Comparison of ENCODE assay signal across 8 cellular contexts in genomic region chr1:202805886-202806511, GRCh38. TPM values are rescaled to one million over a fixed set of nuclear protein-coding genes. Genes with fewer than 3 reads are reported as not detected.
DNase-seq lines count a peak whose midpoint lies in the region; ATAC-seq and TF ChIP-seq lines count a peak whose summit lies in the region.

No MANE protein-coding gene starts in this region.

- peak overlapping the region; percentile 90 for H3K27ac Mint-ChIP-seq in WTC11

- no peaks in the 10 kb centered on the region for H3K9me3 ChIP-seq in heart right ventricle

- no peaks in the 10 kb centered on the region for H3K27me3 ChIP-seq in heart right ventricle
- no peaks in the 10 kb centered on the region for H3K27me3 ChIP-seq in foreskin keratinocyte

- H3K27ac ChIP-seq in heart right ventricle (peak overlapping the region in 3 of 10 donors; percentile 83 to 89 (median 88)), foreskin keratinocyte (peak overlapping the region; percentile 92)

- DNase-seq in heart right ventricle = no peak
- DNase-seq in Right ventricle myocardium superior = no peak
- DNase-seq in WTC11 (ENCODE audit: low spot score) = no peak
- no peak for DNase-seq in foreskin keratinocyte
- no peak for DNase-seq in skeletal muscle cell (ENCODE audit: low read depth)
- DNase-seq in SK-N-DZ (ENCODE audit: low spot score) = no peak
- DNase-seq in activated gamma-delta T cell treated with Interleukin-2 at 50 U/mL for 16 hours = no peak

- H3K4me3 ChIP-seq in heart right ventricle = peak overlapping the region in 9 of 10 donors; percentile 56 to 99 (median 88)
- H3K4me3 ChIP-seq in skeletal muscle cell (ENCODE audit: low read depth, low read length) = peak overlapping the region; percentile 91

- CTCF ChIA-PET in WTC11 (lab: Charles Lee) = interaction anchor here (1.2 kb wide), 1 partner anchor 234 kb away, joined by 3 read pairs; no protein-coding TSS in a partner anchor

- peak overlapping the region; percentile 80 for H3K4me3 Mint-ChIP-seq in WTC11

- 53 to 54% methylated on average over 3 of the region's 3 CpGs for WGBS in heart right ventricle, 2 donors

- no peaks in the 10 kb centered on the region for H3K36me3 ChIP-seq in heart right ventricle

- no peaks in the 10 kb centered on the region for H3K36me3 Mint-ChIP-seq in WTC11

- no peak for ATAC-seq in heart right ventricle
- ATAC-seq in Right ventricle myocardium superior (ENCODE audit: poor library complexity) = no peak
- ATAC-seq in WTC11 = no peak
- no peak for ATAC-seq in foreskin keratinocyte
- ATAC-seq in GM19351 (IDR thresholded peaks at IDR 0.05; ENCODE audit: unreplicated experiment) = no peak

- H3K4me1 Mint-ChIP-seq in WTC11 = peaks cover 62% of the 10 kb centered on the region

- H3K27me3 Mint-ChIP-seq in WTC11 (ENCODE audit: low read depth) = no peaks in the 10 kb centered on the region; the same call in none of the 2 replicates

- intact Hi-C loops in heart right ventricle (cut with DNase I) = loop anchor here in 2 of 10 donors (5.0 to 10.0 kb wide), 3 partner anchors 81 to 1039 kb away; partner anchors contain the start of genes PPP1R12B (in 1 of the 2) and RABIF (in 1 of the 2)
- intact Hi-C loops in Right ventricle myocardium superior (cut with DNase I) = no loop called here

- H3K4me1 ChIP-seq in heart right ventricle (peaks cover 0 to 54% (median 29%) of the 10 kb centered on the region in 9 donors), foreskin keratinocyte (peaks cover 33% of the 10 kb centered on the region)

- TF ChIP-seq CTCF in heart right ventricle (IDR thresholded peaks at IDR 0.05) (no peak), WTC11 (IDR thresholded peaks at IDR 0.05) (no peak), foreskin keratinocyte (conservative IDR thresholded peaks at IDR 0.05) (no peak)

- no peaks in the 10 kb centered on the region for H3K9me3 Mint-ChIP-seq in WTC11

- POLR2A ChIA-PET in WTC11 (lab: Charles Lee) = interaction anchor here (1.1 kb wide), 1 partner anchor 87 kb away, joined by 3 read pairs; no protein-coding TSS in a partner anchor

TF ChIP-seq in WTC11, 78 proteins besides CTCF, POLR2A, EP300 and RAD21 (continues in another document):
- TF ChIP-seq ZNF317 (CRISPR knock-in tag; IDR thresholded peaks at IDR 0.05; ENCODE audit: borderline replicate concordance, low read depth) (no peak), HMGA2 (CRISPR knock-in tag; IDR thresholded peaks at IDR 0.05) (no peak), KAT7 (CRISPR knock-in tag; IDR thresholded peaks at IDR 0.05; ENCODE audit: borderline replicate concordance) (no peak), NR2C2 (CRISPR knock-in tag; IDR thresholded peaks at IDR 0.05) (no peak), USF2 (CRISPR knock-in tag; IDR thresholded peaks at IDR 0.05) (no peak), ZNF263 (CRISPR knock-in tag; IDR thresholded peaks at IDR 0.05; ENCODE audit: low read depth) (no peak), OVOL2 (CRISPR knock-in tag; IDR thresholded peaks at IDR 0.05; ENCODE audit: borderline replicate concordance) (no peak), AR (CRISPR knock-in tag; IDR thresholded peaks at IDR 0.05) (no peak), ZBTB43 (CRISPR knock-in tag; IDR thresholded peaks at IDR 0.05) (no peak), MLX (CRISPR knock-in tag; IDR thresholded peaks at IDR 0.05) (no peak), IRF1 (CRISPR knock-in tag; IDR thresholded peaks at IDR 0.05) (no peak), EMX1 (CRISPR knock-in tag; IDR thresholded peaks at IDR 0.05) (no peak), ZBTB21 (CRISPR knock-in tag; IDR thresholded peaks at IDR 0.05; ENCODE audit: borderline replicate concordance) (no peak), SOX15 (CRISPR knock-in tag; IDR thresholded peaks at IDR 0.05) (no peak)

RNA-seq across cellular contexts. Expression of gene KDM5B, which starts 2.2 kb away (rescaled TPM):
- 10 to 100 TPM; 10.7 to 18.5 (median 15.0) TPM for total RNA-seq in heart right ventricle
- 1 to 10 TPM; 4.9 to 7.0 TPM for polyA plus RNA-seq in heart right ventricle
- total RNA-seq in Right ventricle myocardium superior = 11.9 TPM
- 222 to 226 TPM (median 225 TPM) in 3 replicates for total RNA-seq in WTC11 (2021)
- 47.9 and 57.2 TPM in 2 replicates for total RNA-seq in foreskin keratinocyte
- 18.1 and 18.8 TPM in 2 replicates for polyA plus RNA-seq in foreskin keratinocyte
- 20.4 and 25.6 TPM in 2 replicates for polyA plus RNA-seq in SK-N-DZ (2014; cell fraction: cytosol; rRNA removed)
- polyA plus RNA-seq in SK-N-DZ (2014; cell fraction: nucleus; rRNA removed) = 16.1 and 22.6 TPM in 2 replicates

RNA-seq across cellular contexts. Expression of gene PCAT6, which starts 4.8 kb away (rescaled TPM):
- 1 to 10 TPM in 3 of 10 donors, under 1 TPM in 6, not detected in 1; 0.41 to 1.3 (median 0.81) TPM for total RNA-seq in heart right ventricle
- polyA plus RNA-seq in heart right ventricle = 1 to 10 TPM in 1 of 2 donors, under 1 TPM in 1; 0.61 to 2.3 TPM
- 1.0 TPM for total RNA-seq in Right ventricle myocardium superior
- 11.2 to 13.2 TPM (median 11.7 TPM) in 3 replicates for total RNA-seq in WTC11 (2021)
- 0.67 and 1.5 TPM in 2 replicates for total RNA-seq in foreskin keratinocyte
- 2.0 and 3.1 TPM in 2 replicates for polyA plus RNA-seq in foreskin keratinocyte
- 0.97 TPM in 1 of 2 replicates, not detected in the other for polyA plus RNA-seq in SK-N-DZ (2014; cell fraction: cytosol; rRNA removed)
- polyA plus RNA-seq in SK-N-DZ (2014; cell fraction: nucleus; rRNA removed) = 4.6 TPM in 1 of 2 replicates, not detected in the other
